Comparison of ENCODE assay signal across 24 cellular contexts in genomic region chr16:57747996-57748395, GRCh38. TPM values are rescaled to one million over a fixed set of nuclear protein-coding genes. Genes with fewer than 3 reads are reported as not detected.
"Had no signal": no experiment of that assay in that cellular context is flagged by ENCODE, and none has a peak within 500 bp of the region (broad histone marks: within the 10 kb centered on the region; RNA-seq: fewer than 3 reads in every experiment).

No MANE protein-coding gene starts in this region.

- H3K36me3 ChIP-seq: SJCRH30 had no signal

- H3K27me3 ChIP-seq: SJCRH30 had no signal

- DNase-seq: Kasumi-1, MM.1S, MV-4-11, NCI-H1092, NCI-H1105 treated with DMSO at 0.1 percent for 48 hours, NCI-H1417 treated with DMSO at 0.1 percent for 48 hours, NCI-H146, NCI-H1694 treated with DMSO at 0.1 percent for 48 hours, NCI-H1930, NCI-H2081, NCI-H2107, NCI-H2227 treated with DMSO at 0.1 percent for 48 hours, NCI-H510A, NCI-H524 treated with DMSO at 0.1 percent for 48 hours, NCI-H69, NCI-H774, RPMI8226, SHP77 treated with DMSO at 0.1 percent for 48 hours, SJCRH30 had no signal

- ATAC-seq: K562 had no signal

- FAIRE-seq: K562, RCC 7860 had no signal

- H3K4me3 ChIP-seq: K562, SJCRH30 had no signal

- H3K27ac ChIP-seq: HL-60, KMS-11, SJCRH30 had no signal

- H3K9me3 ChIP-seq: SJCRH30 had no signal

RNA-seq across cellular contexts. Expression of gene DRC7, which starts 53.4 kb away (rescaled TPM):
- total RNA-seq: M059J, SJCRH30 had no signal
